8 cellular contexts compared by ENCODE assay signal in genomic region chr7:4725014-4725951, GRCh38.
DNase-seq lines count a peak whose midpoint lies in the region; ATAC-seq and TF ChIP-seq lines count a peak whose summit lies in the region.

No MANE protein-coding gene starts in this region.

- peaks cover 5 to 15% of the 10 kb centered on the region in 2 donors for H3K36me3 ChIP-seq in mucosa of rectum (ENCODE audit: control insufficient read depth in 2 of 2, insufficient read depth in 2 of 2, low read length in 2 of 2)

- peaks cover 0 to 9% of the 10 kb centered on the region in 2 donors for H3K4me1 ChIP-seq in mucosa of rectum (ENCODE audit: control insufficient read depth in 2 of 2, insufficient read depth in 2 of 2, low read length in 2 of 2)

- TF ChIP-seq POLR2A in NB4 (IDR thresholded peaks at IDR 0.05; ENCODE audit: extremely low read depth, insufficient read length): no peak

- DNase-seq in EH (ENCODE audit: low read depth) (peak; percentile 95), NB4 (ENCODE audit: low read depth) (peak; percentile 82), activated T-cell treated with anti-CD3 and anti-CD28 coated beads for 4 hours (peak; percentile 36), epithelial cell of prostate (ENCODE audit: low read depth, low spot score) (no peak), stromal cell of bone marrow (ENCODE audit: low read depth) (peak; percentile 86), LoVo (ENCODE audit: low spot score) (no peak)

- H3K9ac ChIP-seq in mucosa of rectum (ENCODE audit: low read depth in 1 of 2, low read length in 2 of 2): peak overlapping the region; percentile 68 to 77

- H3K4me3 ChIP-seq in NB4 (ENCODE audit: low read depth, low read length): peak overlapping the region; percentile 56
- H3K4me3 ChIP-seq in mucosa of rectum (ENCODE audit: low read length in 2 of 2): peak overlapping the region; percentile 58 to 72

- peak overlapping the region; percentile 50 for H3K27ac ChIP-seq in epithelial cell of prostate
- peak overlapping the region; percentile 75 to 84 for H3K27ac ChIP-seq in mucosa of rectum (ENCODE audit: low read depth in 2 of 2, low read length in 2 of 2)

- H3K9me3 ChIP-seq in mucosa of rectum (ENCODE audit: control insufficient read depth in 2 of 2, low read length in 2 of 2): no peaks in the 10 kb centered on the region

- peak; percentile 1 for TF ChIP-seq CTCF in NB4 (IDR thresholded peaks at IDR 0.05; ENCODE audit: low read depth, low read length)

- ATAC-seq in GM21825 (IDR thresholded peaks at IDR 0.05; ENCODE audit: unreplicated experiment): peak; percentile 66

- H3K27me3 ChIP-seq in mucosa of rectum (ENCODE audit: control insufficient read depth in 2 of 2, insufficient read depth in 2 of 2, low read length in 2 of 2): no peaks in the 10 kb centered on the region

Comparison
In these comparisons a context has a peak if more than half of its experiments do, and no peak if none do; other contexts are left out.
1. DNase-seq: peak in EH (single experiment), NB4 (single experiment), activated T-cell treated with anti-CD3 and anti-CD28 coated beads for 4 hours (single experiment) and stromal cell of bone marrow (single experiment); none in epithelial cell of prostate (single experiment) and LoVo (single experiment).